In genomic region chr15:52789601-52790165, GRCh38 we compare ENCODE assay signal across 8 cellular contexts. TPM values are rescaled to one million over a fixed set of nuclear protein-coding genes. Genes with fewer than 3 reads are reported as not detected.
DNase-seq lines count a peak whose midpoint lies in the region; ATAC-seq, FAIRE-seq and TF ChIP-seq lines count a peak whose summit lies in the region.

No MANE protein-coding gene starts in this region.

- no peak; the same call in 1 of the 3 replicates for ATAC-seq in SK-N-SH treated with all-trans-retinoic acid at 6 μM for 48 hours
- ATAC-seq in K562 = no peak; the same call in 2 of the 3 replicates
- ATAC-seq in lower lobe of right lung = peak in 1 of 2 donors; percentile 3
- no peak for ATAC-seq in GM21786 (IDR thresholded peaks at IDR 0.05; ENCODE audit: unreplicated experiment)

- intact Hi-C loops in K562 (cut with micrococcal nuclease) = no loop called here
- intact Hi-C loops in lower lobe of right lung (cut with DNase I) = no loop called here

- H3K9ac ChIP-seq in SK-N-SH (no peak overlapping the region), K562 (ENCODE audit: insufficient read depth in 1 of 2, low read depth in 2 of 2, low read length in 2 of 2) (peak overlapping the region in 1 of 2 experiments; percentile 68; a peak in 2 of 4 replicates)

- H3K4me3 ChIP-seq in SK-N-SH (ENCODE audit: low read depth in 2 of 2, low read length in 1 of 2) = peak overlapping the region; percentile 48 to 54
- peak overlapping the region; percentile 31 for H3K4me3 ChIP-seq in K562
- H3K4me3 ChIP-seq in lower lobe of right lung = peak overlapping the region; percentile 50

- no peak overlapping the region for H3K27ac ChIP-seq in SK-N-SH (ENCODE audit: low read depth in 2 of 2, low read length in 1 of 2)
- H3K27ac ChIP-seq in K562 (ENCODE audit: extremely low read depth, low read depth, low read length) = no peak overlapping the region
- no peak overlapping the region for H3K27ac ChIP-seq in lower lobe of right lung

- H3F3A ChIP-seq in SK-N-SH (replicated peaks; ENCODE audit: insufficient read depth) = peaks cover 4% of the 10 kb centered on the region

- H3K4me1 ChIP-seq in SK-N-SH (ENCODE audit: control insufficient read depth in 1 of 2, insufficient read depth in 2 of 2, low read depth in 1 of 2, low read length in 1 of 2) = peaks cover 0 to 10% of the 10 kb centered on the region in 2 experiments; a peak in 1 of 4 replicates
- H3K4me1 ChIP-seq in K562 (replicated peaks in 1 of 2; ENCODE audit: control insufficient read depth in 2 of 2, insufficient read depth in 2 of 2, low read length in 2 of 2) = peaks cover 0 to 29% of the 10 kb centered on the region in 2 experiments; a peak in 2 of 5 replicates
- H3K4me1 ChIP-seq in lower lobe of right lung = peaks cover 21% of the 10 kb centered on the region

- TF ChIP-seq POLR2A in K562 (conservative IDR thresholded peaks at IDR 0.05) = no peak

- no peak for FAIRE-seq in K562 (lab: Jason Lieb, UNC)

- BruUV-seq in K562 (replicated peaks; lab: Mats Ljungman, UMichigan) = no TSS peak

- no peaks in the 10 kb centered on the region for H3K9me1 ChIP-seq in K562 (ENCODE audit: control insufficient read depth, insufficient read depth, low read length)

- H2AFZ ChIP-seq in SK-N-SH (ENCODE audit: low read depth) = peak overlapping the region; percentile 46; the same call in 1 of the 2 replicates
- H2AFZ ChIP-seq in K562 (ENCODE audit: low read depth, low read length) = peak overlapping the region; percentile 24; the same call in 1 of the 2 replicates

- no peaks in the 10 kb centered on the region for H3K9me3 ChIP-seq in SK-N-SH
- H3K9me3 ChIP-seq in K562 (replicated peaks; ENCODE audit: control insufficient read depth, insufficient read depth, low read depth, low read length) = no peaks in the 10 kb centered on the region
- H3K9me3 ChIP-seq in lower lobe of right lung = no peaks in the 10 kb centered on the region

- in situ Hi-C loops in K562 (cut with MboI) = no loop called here

- peak; percentile 67 for DNase-seq in SK-N-SH
- peak; percentile 33 for DNase-seq in M059J (ENCODE audit: low read depth)
- no peak for DNase-seq in K562 (ENCODE audit: extremely low read depth in 1 of 4, low spot score in 3 of 4)
- peak; percentile 45 for DNase-seq in lower lobe of right lung
- DNase-seq in cerebellar nuclear complex (lab: John Stamatoyannopoulos, UW) = no peak
- DNase-seq in kidney glomerular epithelial cell (lab: John Stamatoyannopoulos, UW) = no peak

- H3K79me2 ChIP-seq in SK-N-SH (ENCODE audit: insufficient read depth) (no peaks in the 10 kb centered on the region), K562 (ENCODE audit: control insufficient read depth, insufficient read depth, low read length) (no peaks in the 10 kb centered on the region)

- WGBS in SK-N-SH (ENCODE audit: low lambda C conversion rate) = 2% methylated on average over 10 of the region's 50 CpGs
- WGBS in K562 (ENCODE audit: insufficient coverage, low coverage, missing lambda C conversion rate) = 36% methylated on average over 26 of the region's 50 CpGs

- TF ChIP-seq EP300 in SK-N-SH (IDR thresholded peaks at IDR 0.05; ENCODE audit: borderline replicate concordance in 1 of 2, low read depth in 1 of 2, low read length in 1 of 2) = no peak
- TF ChIP-seq EP300 in K562 (IDR thresholded peaks at IDR 0.05; ENCODE audit: low read length) = no peak

- H3K27me3 ChIP-seq in SK-N-SH (ENCODE audit: insufficient read depth) = peaks cover 93% of the 10 kb centered on the region
- H3K27me3 ChIP-seq in K562 (ENCODE audit: control insufficient read depth in 2 of 2, insufficient read depth in 2 of 2, low read length in 2 of 2) = peaks cover 2 to 36% of the 10 kb centered on the region in 2 experiments; a peak in 3 of 5 replicates
- peaks cover 92% of the 10 kb centered on the region for H3K27me3 ChIP-seq in lower lobe of right lung (ENCODE audit: low read depth)

- H3K9me2 ChIP-seq in SK-N-SH = no peaks in the 10 kb centered on the region

- POLR2A ChIA-PET in SK-N-SH (lab: Yijun Ruan, JAX) (no interaction called here), K562 (lab: Yijun Ruan, JAX) (interaction anchor here (1.0 kb wide), 1 partner anchor 11 kb away, joined by 3 read pairs; no protein-coding TSS in a partner anchor)

- TF ChIP-seq CTCF in SK-N-SH (IDR thresholded peaks at IDR 0.05) (no peak), K562 (IDR thresholded peaks at IDR 0.05 in 2 of 3, conservative IDR thresholded peaks at IDR 0.05 in 1 of 3; ENCODE audit: insufficient read depth in 2 of 3, low read depth in 1 of 3, low read length in 3 of 3) (no peak), lower lobe of right lung (IDR thresholded peaks at IDR 0.05) (no peak)

- TF ChIP-seq RAD21 in SK-N-SH (IDR thresholded peaks at IDR 0.05; ENCODE audit: low read length) (no peak), K562 (CRISPR knock-in tag; conservative IDR thresholded peaks at IDR 0.05 in 1 of 2, IDR thresholded peaks at IDR 0.05 in 1 of 2) (no peak)

- CTCF ChIA-PET in SK-N-SH (lab: Yijun Ruan, JAX) (interaction anchor here (1.4 to 1.9 kb wide), 2 partner anchors 10 to 11 kb away, joined by 4 to 9 read pairs; no protein-coding TSS in a partner anchor), K562 (lab: Yijun Ruan, JAX; ENCODE audit: low intra/inter-chr PET ratio) (no interaction called here)

- no peaks in the 10 kb centered on the region for H3K36me3 ChIP-seq in SK-N-SH (replicated peaks in 1 of 2; ENCODE audit: control insufficient read depth in 1 of 2, insufficient read depth in 2 of 2, low read length in 1 of 2)
- no peaks in the 10 kb centered on the region for H3K36me3 ChIP-seq in K562 (ENCODE audit: control insufficient read depth, insufficient read depth, low read length)
- H3K36me3 ChIP-seq in lower lobe of right lung = no peaks in the 10 kb centered on the region

- H3K4me2 ChIP-seq in SK-N-SH (peak overlapping the region; percentile 85), K562 (ENCODE audit: insufficient read depth, low read length) (peak overlapping the region; percentile 70; the same call in 1 of the 2 replicates)

- H4K20me1 ChIP-seq in SK-N-SH (ENCODE audit: insufficient read depth) (no peaks in the 10 kb centered on the region), K562 (replicated peaks; ENCODE audit: control insufficient read depth, insufficient read depth, low read length) (no peaks in the 10 kb centered on the region)

TF ChIP-seq in SK-N-SH, 30 proteins besides CTCF, POLR2A, EP300 and RAD21 (continues in another document):
- no peak for TF ChIP-seq NRF1 (IDR thresholded peaks at IDR 0.05; ENCODE audit: low read depth, low read length)
- TF ChIP-seq NFIC (IDR thresholded peaks at IDR 0.05; ENCODE audit: borderline replicate concordance) = no peak
- no peak for TF ChIP-seq RXRA (IDR thresholded peaks at IDR 0.05; ENCODE audit: borderline replicate concordance, low read depth)

TF ChIP-seq in SK-N-SH treated with all-trans-retinoic acid at 6 μM for 48 hours, 23 proteins besides CTCF, POLR2A, EP300 and RAD21 (continues in another document):
- no peak for TF ChIP-seq ZFP3 (CRISPR knock-in tag; IDR thresholded peaks at IDR 0.05)

TF ChIP-seq in K562, 482 proteins besides CTCF, POLR2A, EP300 and RAD21:
- TF ChIP-seq FOXJ3 (CRISPR knock-in tag; IDR thresholded peaks at IDR 0.05) = no peak
- no peak for TF ChIP-seq ZNF165 (CRISPR knock-in tag; IDR thresholded peaks at IDR 0.05; ENCODE audit: borderline replicate concordance)
- no peak for TF ChIP-seq ETS2 (tag; IDR thresholded peaks at IDR 0.05; ENCODE audit: borderline replicate concordance, poor library complexity, severe bottlenecking)

RNA-seq across cellular contexts. Expression of gene ONECUT1, which starts 0.5 kb away (rescaled TPM):
- polyA plus RNA-seq in SK-N-SH (2012; rRNA removed) (not detected in 2 replicates), K562 (2011; rRNA removed) (not detected in 2 replicates), K562 (2014; fragmentation: Illumina TruSeq; extraction: Trizol) (not detected in 2 replicates), K562 (2014; fragmentation: Nextera tagmentation; extraction: Ambion mirVana) (not detected), K562 (2014; rRNA removed) (not detected in 2 replicates)
- polyA plus RNA-seq in SK-N-SH (2012; cell fraction: cytosol; rRNA removed) = not detected in 2 replicates
- not detected in 2 replicates for polyA plus RNA-seq in SK-N-SH (2012; cell fraction: nucleus; rRNA removed)
- 0.07 and 1.1 TPM in 2 replicates for total RNA-seq in M059J (2014; rRNA removed; shearing (Covaris generic))
- not detected in 2 replicates for total RNA-seq in K562 (2011; cell fraction: chromatin; rRNA removed; ENCODE audit: low replicate concordance)
- not detected in 2 replicates for total RNA-seq in K562 (2011; cell fraction: nucleolus; rRNA removed)
- total RNA-seq in K562 (2011; cell fraction: nucleoplasm; rRNA removed) = not detected in 2 replicates
- total RNA-seq in K562 (2014; rRNA removed) (not detected in 2 replicates), K562 (2014; rRNA removed; fragmentation: Illumina TruSeq; extraction: Trizol) (not detected in 2 replicates), K562 (2015; rRNA removed; fragmentation: Illumina TruSeq; extraction: Trizol) (not detected in 2 replicates), K562 (2021) (not detected in 2 replicates), lower lobe of right lung (not detected)
- not detected in 2 replicates for polyA plus RNA-seq in K562 (2011; cell fraction: cytosol; rRNA removed)
- polyA plus RNA-seq in K562 (2011; cell fraction: nucleus; rRNA removed) = not detected in 2 replicates
- polyA plus RNA-seq in K562 (2012) = 0.04 TPM in 1 of 2 replicates, not detected in the other
- not detected in 2 replicates for polyA minus RNA-seq in K562 (2011; rRNA and poly(A)+ RNA removed)
- polyA minus RNA-seq in K562 (2011; cell fraction: cytosol; rRNA and poly(A)+ RNA removed) = not detected in 2 replicates
- not detected in 2 replicates for polyA minus RNA-seq in K562 (2011; cell fraction: nucleus; rRNA and poly(A)+ RNA removed)

Comparison
In these comparisons a context has a peak if more than half of its experiments do, and no peak if none do; other contexts are left out.
1. DNase-seq: peak in SK-N-SH (single experiment), M059J (single experiment) and lower lobe of right lung (single experiment); none in K562 (0 of 4), cerebellar nuclear complex (0 of 2) and kidney glomerular epithelial cell (single experiment).
2. Peak in every context shown above with its lines, with median percentiles within 50 percentile points of each other: H3K4me3 ChIP-seq.